In the genomic region with DNA sequence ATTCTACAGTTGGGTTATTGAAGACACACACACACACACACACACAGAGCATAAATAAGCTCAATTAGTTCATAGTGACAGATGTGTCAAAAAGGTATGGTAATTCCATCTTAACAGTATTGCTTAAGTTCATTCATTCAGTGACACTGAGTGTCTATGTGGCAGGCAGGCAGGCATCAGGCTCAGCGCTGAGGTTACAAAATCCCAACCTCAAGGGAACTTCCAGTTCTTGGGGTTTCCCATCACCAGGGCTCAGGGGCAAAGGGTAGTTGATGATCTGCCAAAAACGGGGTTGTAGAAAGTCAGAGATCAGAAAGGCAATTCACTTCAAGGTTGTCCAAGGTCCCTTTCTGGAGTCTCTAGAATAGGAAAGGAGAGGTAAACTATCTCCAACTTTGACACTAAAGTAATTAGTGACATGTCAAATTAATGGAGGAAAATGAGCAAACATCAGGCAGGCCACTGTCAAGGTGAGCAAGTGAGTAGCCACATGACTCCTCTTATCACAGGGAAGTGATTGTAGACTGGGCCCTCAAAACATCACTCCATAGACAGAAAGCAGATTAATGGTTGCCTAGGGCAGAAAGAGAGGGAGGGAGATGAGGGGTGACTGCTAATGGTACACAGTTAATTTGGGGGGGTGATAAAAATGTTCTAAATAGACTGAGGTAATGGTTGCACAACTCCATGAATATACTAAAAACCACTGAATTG, we compare ENCODE assay signal across 30 cellular contexts. TPM values are rescaled to one million over a fixed set of nuclear protein-coding genes. Genes with fewer than 3 reads are reported as not detected.
DNase-seq lines count a peak whose midpoint lies in the region; ATAC-seq, FAIRE-seq and TF ChIP-seq lines count a peak whose summit lies in the region.
"Had no signal": no experiment of that assay in that cellular context is flagged by ENCODE, and none has a peak within 500 bp of the region (broad histone marks: within the 10 kb centered on the region; RNA-seq: fewer than 3 reads in every experiment).

No MANE protein-coding gene starts in this region.

- POLR2A ChIA-PET in HEK293 (lab: Yijun Ruan, JAX): no interaction called here

- H2AFZ ChIP-seq in astrocyte (ENCODE audit: low read depth, low read length) (no peak overlapping the region), neural cell (ENCODE audit: low read depth, low read length) (no peak overlapping the region)

- H3K27ac Mint-ChIP-seq in astrocyte (ENCODE audit: unreplicated experiment) (no peak overlapping the region), T-helper 17 cell (no peak overlapping the region)
- H3K27ac Mint-ChIP-seq in stimulated activated naive B cell treated with anti-CD40 and anti-IgM and Interleukin-4, amounts not matched to agents 10 μg/mL and 1 μg/mL and 100 μg/mL, for 72 hours: no peak overlapping the region
- H3K27ac Mint-ChIP-seq: activated T-helper 1 cell treated with anti-CD3 and anti-CD28 coated beads, Interleukin-12 subunit alpha, Interleukin-12 subunit beta, Interleukin-2, Interleukin-4 antibody, amounts not matched to agents 30 ng/mL and 10 ng/mL and 1 ng/mL, durations not matched to agents 14 hours and 24 hours and 36 hours had no signal

- DNase-seq in astrocyte (ENCODE audit: low read depth): no peak
- no peak for DNase-seq in NCI-H1436 (lab: John Stamatoyannopoulos, UW)
- no peak for DNase-seq in T-helper 17 cell
- DNase-seq in lower leg skin (ENCODE audit: low spot score in 2 of 2): no peak
- no peak for DNase-seq in stimulated activated naive B cell treated with anti-CD40 and anti-IgM and Interleukin-4, amounts not matched to agents 10 μg/mL and 1 μg/mL and 100 μg/mL, for 72 hours
- DNase-seq: activated CD4-positive, alpha-beta T cell treated with anti-CD3 and anti-CD28 coated beads, Interleukin-2, amount 50 U/mL, for 1 hour; activated naive CD4-positive, alpha-beta T cell treated with anti-CD3 and anti-CD28 coated beads, Interleukin-2, amount 50 U/mL, for 16 hours; anterior cingulate cortex; BE2C; caudate nucleus; dorsolateral prefrontal cortex; GDM1; NCI-H1048; NCI-H1930; NCI-H526; RPMI8226; stimulated activated CD4-positive, alpha-beta T cell treated with anti-CD3 and anti-CD28 coated beads, Interleukin-2, amount 100 ng/mL, for 24 hours; substantia nigra had no signal

- no peaks in the 10 kb centered on the region for H3K36me3 ChIP-seq in HEK293 (ENCODE audit: control insufficient read depth in 2 of 2, insufficient read depth in 1 of 2, low read length in 2 of 2)
- no peaks in the 10 kb centered on the region for H3K36me3 ChIP-seq in astrocyte (ENCODE audit: insufficient read depth, low read length)
- no peaks in the 10 kb centered on the region for H3K36me3 ChIP-seq in neural cell (ENCODE audit: insufficient read depth, low read length)
- H3K36me3 ChIP-seq: BE2C, neutrophil had no signal

- H3K27me3 ChIP-seq in astrocyte (ENCODE audit: insufficient read depth, low read length) (no peaks in the 10 kb centered on the region), neural cell (ENCODE audit: insufficient read depth, low read depth, low read length) (no peaks in the 10 kb centered on the region)
- H3K27me3 ChIP-seq: BE2C, neutrophil had no signal

- H3K27me3 Mint-ChIP-seq in astrocyte (ENCODE audit: low read depth, unreplicated experiment): no peaks in the 10 kb centered on the region
- H3K27me3 Mint-ChIP-seq in T-helper 17 cell: peaks cover 5% of the 10 kb centered on the region
- peaks cover 0 to 6% of the 10 kb centered on the region in 2 donors for H3K27me3 Mint-ChIP-seq in stimulated activated naive B cell treated with anti-CD40 and anti-IgM and Interleukin-4, amounts not matched to agents 10 μg/mL and 1 μg/mL and 100 μg/mL, for 72 hours

- H3K4me3 Mint-ChIP-seq in astrocyte (ENCODE audit: unreplicated experiment) (no peak overlapping the region), T-helper 17 cell (no peak overlapping the region)
- H3K4me3 Mint-ChIP-seq in stimulated activated naive B cell treated with anti-CD40 and anti-IgM and Interleukin-4, amounts not matched to agents 10 μg/mL and 1 μg/mL and 100 μg/mL, for 72 hours: no peak overlapping the region
- H3K4me3 Mint-ChIP-seq: activated T-helper 1 cell treated with anti-CD3 and anti-CD28 coated beads, Interleukin-12 subunit alpha, Interleukin-12 subunit beta, Interleukin-2, Interleukin-4 antibody, amounts not matched to agents 30 ng/mL and 10 ng/mL and 1 ng/mL, durations not matched to agents 14 hours and 24 hours and 36 hours had no signal

- no peaks in the 10 kb centered on the region for H4K20me1 ChIP-seq in astrocyte (ENCODE audit: insufficient read depth, low read length)
- no peaks in the 10 kb centered on the region for H4K20me1 ChIP-seq in neural cell (ENCODE audit: insufficient read depth)

- no peak for TF ChIP-seq CTCF in HEK293 (tag by site-specific recombination; IDR thresholded peaks at IDR 0.05)
- no peak for TF ChIP-seq CTCF in astrocyte (IDR thresholded peaks at IDR 0.05; ENCODE audit: insufficient read depth, low read depth, low read length)
- TF ChIP-seq CTCF in neural cell (IDR thresholded peaks at IDR 0.05; ENCODE audit: poor library complexity, severe bottlenecking): no peak
- no peak for TF ChIP-seq CTCF in lower leg skin (IDR thresholded peaks at IDR 0.05)

- peaks cover 9% of the 10 kb centered on the region for H3K4me1 Mint-ChIP-seq in astrocyte (ENCODE audit: low read depth, unreplicated experiment)
- no peaks in the 10 kb centered on the region for H3K4me1 Mint-ChIP-seq in T-helper 17 cell
- H3K4me1 Mint-ChIP-seq in stimulated activated naive B cell treated with anti-CD40 and anti-IgM and Interleukin-4, amounts not matched to agents 10 μg/mL and 1 μg/mL and 100 μg/mL, for 72 hours: peaks cover 4 to 7% of the 10 kb centered on the region in 2 donors

- H3K9me3 Mint-ChIP-seq in astrocyte (ENCODE audit: unreplicated experiment): no peaks in the 10 kb centered on the region
- no peaks in the 10 kb centered on the region for H3K9me3 Mint-ChIP-seq in stimulated activated naive B cell treated with anti-CD40 and anti-IgM and Interleukin-4, amounts not matched to agents 10 μg/mL and 1 μg/mL and 100 μg/mL, for 72 hours
- H3K9me3 Mint-ChIP-seq: activated T-helper 1 cell treated with anti-CD3 and anti-CD28 coated beads, Interleukin-12 subunit alpha, Interleukin-12 subunit beta, Interleukin-2, Interleukin-4 antibody, amounts not matched to agents 30 ng/mL and 10 ng/mL and 1 ng/mL, durations not matched to agents 14 hours and 24 hours and 36 hours had no signal

- H3K79me2 ChIP-seq in astrocyte (ENCODE audit: insufficient read depth, low read length) (peaks cover 4% of the 10 kb centered on the region), neural cell (replicated peaks; ENCODE audit: insufficient read depth, low read length) (peaks cover 9% of the 10 kb centered on the region)

- no peak for TF ChIP-seq RAD21 in neural cell (conservative IDR thresholded peaks at IDR 0.05)

- H3K9me3 ChIP-seq in HEK293 (ENCODE audit: control insufficient read depth, insufficient read depth, low read depth, low read length): no peaks in the 10 kb centered on the region
- no peaks in the 10 kb centered on the region for H3K9me3 ChIP-seq in astrocyte (ENCODE audit: insufficient read depth, low read depth, low read length)
- H3K9me3 ChIP-seq in neural cell (ENCODE audit: low read length): no peaks in the 10 kb centered on the region
- no peaks in the 10 kb centered on the region for H3K9me3 ChIP-seq in T-helper 17 cell (ENCODE audit: control insufficient read depth, low read length, poor library complexity, severe bottlenecking)
- H3K9me3 ChIP-seq: BE2C, neutrophil had no signal

- ATAC-seq in GM18867 (IDR thresholded peaks at IDR 0.05; ENCODE audit: unreplicated experiment): peak; percentile 64
- ATAC-seq in T-helper 17 cell: no peak
- ATAC-seq in stimulated activated naive B cell treated with anti-CD40 and anti-IgM and Interleukin-4, amounts not matched to agents 10 μg/mL and 1 μg/mL and 100 μg/mL, for 72 hours (replicated peaks): no peak

- TF ChIP-seq POLR2A in lower leg skin (IDR thresholded peaks at IDR 0.05): no peak

- no peak overlapping the region for H3K4me2 ChIP-seq in astrocyte (ENCODE audit: low read length)
- no peak overlapping the region for H3K4me2 ChIP-seq in neural cell (ENCODE audit: low read length)

- no peaks in the 10 kb centered on the region for H3F3A ChIP-seq in neural cell (ENCODE audit: insufficient read depth, low read length, poor library complexity, severe bottlenecking)

- CTCF ChIA-PET in HEK293 (lab: Yijun Ruan, JAX): interaction anchor here (0.6 kb wide), 1 partner anchor 1111 kb away, joined by 3 read pairs; no protein-coding TSS in a partner anchor

- WGBS in lower leg skin, 2 donors: 39 to 67% methylated on average over 2 of the region's 2 CpGs

- H3K4me3 ChIP-seq in HEK293 (ENCODE audit: low read depth, low read length) (no peak overlapping the region), astrocyte (ENCODE audit: insufficient read depth, low read depth, low read length) (no peak overlapping the region), neural cell (ENCODE audit: low read length) (no peak overlapping the region), lower leg skin (ENCODE audit: low read depth, poor library complexity, severe bottlenecking) (no peak overlapping the region)
- H3K4me3 ChIP-seq: dorsolateral prefrontal cortex, skin epidermis had no signal

- peaks cover 23% of the 10 kb centered on the region for H3K4me1 ChIP-seq in HEK293 (ENCODE audit: control insufficient read depth, insufficient read depth, low read length)
- no peaks in the 10 kb centered on the region for H3K4me1 ChIP-seq in astrocyte (ENCODE audit: insufficient read depth, low read length)
- H3K4me1 ChIP-seq: BE2C had no signal

- H3K9ac ChIP-seq in astrocyte (ENCODE audit: low read length) (no peak overlapping the region), neural cell (ENCODE audit: low read length) (no peak overlapping the region)

- FAIRE-seq in astrocyte (lab: Jason Lieb, UNC): peak; percentile 83
- FAIRE-seq: endothelial cell of umbilical vein, keratinocyte, urothelium cell line had no signal

- H3K9me2 ChIP-seq in neural cell (ENCODE audit: insufficient read depth, low read length): no peaks in the 10 kb centered on the region

- intact Hi-C loops in lower leg skin (cut with DNase I; ENCODE audit: low total_unique reads): no loop called here

- peak; percentile 19 for TF ChIP-seq EP300 in neural cell (conservative IDR thresholded peaks at IDR 0.05; ENCODE audit: poor library complexity, severe bottlenecking)

- H3K27ac ChIP-seq in HEK293 (ENCODE audit: extremely low read depth, low read depth, low read length) (no peak overlapping the region), astrocyte (ENCODE audit: low read depth, low read length) (no peak overlapping the region), neural cell (ENCODE audit: low read length) (no peak overlapping the region)
- H3K27ac ChIP-seq: dorsolateral prefrontal cortex, neutrophil, skin epidermis, VCaP had no signal

- H3K36me3 Mint-ChIP-seq in astrocyte (ENCODE audit: low read depth, unreplicated experiment) (no peaks in the 10 kb centered on the region), T-helper 17 cell (ENCODE audit: low read depth) (no peaks in the 10 kb centered on the region)
- H3K36me3 Mint-ChIP-seq in stimulated activated naive B cell treated with anti-CD40 and anti-IgM and Interleukin-4, amounts not matched to agents 10 μg/mL and 1 μg/mL and 100 μg/mL, for 72 hours: no peaks in the 10 kb centered on the region

RNA-seq across cellular contexts. Expression of gene GPC4, which starts 41.8 kb away (rescaled TPM):
- 71.9 and 86.4 TPM in 2 replicates for total RNA-seq in astrocyte
- polyA plus RNA-seq in neural cell: 1.2 and 1.5 TPM in 2 replicates
- polyA minus RNA-seq in neural cell: 1.2 and 2.2 TPM in 2 replicates
- total RNA-seq in T-helper 17 cell: not detected
- total RNA-seq in lower leg skin: 1 to 10 TPM; 2.7 to 7.2 (median 3.7) TPM
- total RNA-seq: activated T-helper 1 cell treated with anti-CD3 and anti-CD28 coated beads, Interleukin-12 subunit alpha, Interleukin-12 subunit beta, Interleukin-2, Interleukin-4 antibody, amounts not matched to agents 30 ng/mL and 10 ng/mL and 1 ng/mL, durations not matched to agents 14 hours and 24 hours and 36 hours; pulmonary artery endothelial cell; T-helper 2 cell treated with Interferon-gamma antibody and Interleukin-4, amounts not matched to agents 100 ng/mL and 5 ng/mL, for 36 hours had no signal
- polyA plus RNA-seq: endothelial cell of umbilical vein had no signal
